21 cellular contexts compared by ENCODE assay signal in genomic region chr9:23011669-23012068, GRCh38.
DNase-seq lines count a peak whose midpoint lies in the region; ATAC-seq and TF ChIP-seq lines count a peak whose summit lies in the region.
"Had no signal": no experiment of that assay in that cellular context is flagged by ENCODE, and none has a peak within 500 bp of the region (broad histone marks: within the 10 kb centered on the region; RNA-seq: fewer than 3 reads in every experiment).

No MANE protein-coding gene starts in this region.

- no peaks in the 10 kb centered on the region for H3K36me3 ChIP-seq in RWPE2 (ENCODE audit: low read depth)
- H3K36me3 ChIP-seq: SJSA1 had no signal

- H3K9me3 ChIP-seq in RWPE2 (ENCODE audit: severe bottlenecking), result no peaks in the 10 kb centered on the region
- H3K9me3 ChIP-seq: SJSA1 had no signal

- H3K27ac ChIP-seq in RWPE2 (ENCODE audit: poor library complexity, severe bottlenecking), result no peak overlapping the region
- H3K27ac ChIP-seq: SJSA1 had no signal

- no peak for TF ChIP-seq CTCF in RWPE2 (IDR thresholded peaks at IDR 0.05; ENCODE audit: poor library complexity, severe bottlenecking)
- no peak for TF ChIP-seq CTCF in fibroblast of mammary gland (conservative IDR thresholded peaks at IDR 0.05; ENCODE audit: control insufficient read depth, insufficient read depth, low read depth, low read length)

- no peaks in the 10 kb centered on the region for H3K4me1 ChIP-seq in RWPE2 (ENCODE audit: insufficient read depth, poor library complexity, severe bottlenecking)
- H3K4me1 ChIP-seq: SJSA1 had no signal

- H3K27me3 ChIP-seq in RWPE2 (ENCODE audit: insufficient read depth, poor library complexity, severe bottlenecking), result no peaks in the 10 kb centered on the region
- H3K27me3 ChIP-seq: SJSA1 had no signal

- no peak overlapping the region for H3K4me3 ChIP-seq in RWPE2 (ENCODE audit: severe bottlenecking)
- no peak overlapping the region for H3K4me3 ChIP-seq in fibroblast of mammary gland (ENCODE audit: control insufficient read depth, low read depth, low read length)
- H3K4me3 ChIP-seq: SJSA1 had no signal

- DNase-seq in HT1080 (ENCODE audit: low read depth) (peak; percentile 41), RWPE2 (ENCODE audit: low spot score) (no peak), fibroblast of mammary gland (ENCODE audit: low read depth) (peak; percentile 16), NCI-H2227 treated with DMSO at 0.1 percent for 48 hours (lab: John Stamatoyannopoulos, UW) (no peak), medulla oblongata (ENCODE audit: extremely low spot score) (no peak)
- DNase-seq: ACHN; AML-193; C1 segment of cervical spinal cord; CD8-positive, alpha-beta T cell; DMS153; GDM1; KG1; NCI-H1105; NCI-H146; NCI-H2029 treated with DMSO at 0.1 percent for 48 hours; NCI-H524 treated with DMSO at 0.1 percent for 48 hours; NCI-H82 had no signal

- ATAC-seq in RWPE2 (ENCODE audit: low read depth) (peak; percentile 40; the same call in 1 of the 3 replicates), GM19035 (IDR thresholded peaks at IDR 0.05; ENCODE audit: unreplicated experiment) (no peak), HG03378 (IDR thresholded peaks at IDR 0.05; ENCODE audit: unreplicated experiment) (no peak)
- ATAC-seq: CD8-positive, alpha-beta T cell; Right ventricle myocardium inferior had no signal

Comparison
In these comparisons a context has a peak if more than half of its experiments do, and no peak if none do; other contexts are left out.
1. DNase-seq: peak in HT1080 (single experiment) and fibroblast of mammary gland (single experiment); none in RWPE2 (single experiment), NCI-H2227 treated with DMSO at 0.1 percent for 48 hours (single experiment) and medulla oblongata (single experiment).